24 cellular contexts compared by ENCODE assay signal in the genomic region with DNA sequence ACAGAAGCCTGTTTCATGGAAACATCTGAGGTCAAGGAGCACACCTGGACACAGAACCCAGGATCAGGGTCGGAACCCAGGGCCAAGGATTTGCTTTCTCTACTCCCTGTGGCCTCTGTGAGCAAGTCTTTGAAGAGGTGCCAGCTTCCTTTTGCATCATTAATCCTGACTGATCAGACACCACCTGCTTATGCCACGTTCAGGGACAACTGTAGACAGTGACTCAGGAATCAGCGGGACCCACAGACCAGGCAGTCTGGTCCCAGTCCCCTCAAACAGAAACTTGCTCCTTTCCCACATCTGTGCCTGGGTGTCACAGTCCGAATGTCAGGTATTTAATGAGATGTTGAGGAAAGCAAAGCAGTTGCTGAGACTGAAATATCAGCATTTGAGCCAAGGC.
DNase-seq lines count a peak whose midpoint lies in the region; TF ChIP-seq lines count a peak whose summit lies in the region.
"Had no signal": no experiment of that assay in that cellular context is flagged by ENCODE, and none has a peak within 500 bp of the region (broad histone marks: within the 10 kb centered on the region; RNA-seq: fewer than 3 reads in every experiment).

No MANE protein-coding gene starts in this region.

- H3K27me3 ChIP-seq in suprapubic skin: no peaks in the 10 kb centered on the region
- H3K27me3 ChIP-seq: heart left ventricle, uterus had no signal

- H3K4me1 ChIP-seq in suprapubic skin: no peaks in the 10 kb centered on the region
- H3K4me1 ChIP-seq: uterus had no signal

- DNase-seq in Daoy (ENCODE audit: low read depth): peak; percentile 48
- DNase-seq in NCI-H524 treated with DMSO at 0.1 percent for 48 hours (lab: John Stamatoyannopoulos, UW): peak; percentile 56
- peak; percentile 69 for DNase-seq in glomerular visceral epithelial cell (ENCODE audit: extremely low spot score)
- peak; percentile 67 for DNase-seq in skeletal muscle cell (ENCODE audit: low read depth)
- DNase-seq in SHP77 (lab: John Stamatoyannopoulos, UW): no peak
- DNase-seq in suprapubic skin (ENCODE audit: low spot score in 2 of 2): no peak
- no peak for DNase-seq in epidermal melanocyte (ENCODE audit: insufficient read length, low spot score)
- DNase-seq: activated CD4-positive, alpha-beta memory T cell treated with anti-CD3 and anti-CD28 coated beads for 36 hours; activated CD4-positive, CD25-positive, alpha-beta regulatory T cell; activated effector memory CD4-positive, alpha-beta T cell treated with anti-CD3 and anti-CD28 coated beads, Interleukin-2, amount 50 U/mL, for 16 hours; activated T-cell treated with anti-CD3 and anti-CD28 coated beads for 4 hours; CD4-positive, alpha-beta T cell; DMS153; effector memory CD4-positive, alpha-beta T cell; heart left ventricle; KBM-7; left ventricle myocardium superior; NCI-H345; nephron progenitor cell; RPMI8226; stimulated activated CD4-positive, alpha-beta T cell treated with anti-CD3 and anti-CD28 coated beads, Interleukin-1b, Interleukin-23, amount 100 ng/mL, for 48 hours; T1000; uterus had no signal

- H3K4me3 ChIP-seq in skeletal muscle cell (ENCODE audit: low read depth, low read length) (no peak overlapping the region), suprapubic skin (no peak overlapping the region)
- H3K4me3 ChIP-seq: heart left ventricle, skin epidermis, uterus had no signal

- no peak for TF ChIP-seq EP300 in suprapubic skin (IDR thresholded peaks at IDR 0.05)

- WGBS in suprapubic skin: 61% methylated on average over 4 of the region's 4 CpGs

- no peak for TF ChIP-seq POLR2A in suprapubic skin (IDR thresholded peaks at IDR 0.05)

- no peak for TF ChIP-seq CTCF in suprapubic skin (IDR thresholded peaks at IDR 0.05)

- H3K27ac ChIP-seq in suprapubic skin: no peak overlapping the region
- H3K27ac ChIP-seq: heart left ventricle, skin epidermis, uterus had no signal

- no peaks in the 10 kb centered on the region for H3K36me3 ChIP-seq in suprapubic skin
- H3K36me3 ChIP-seq: heart left ventricle, uterus had no signal

- H3K9me3 ChIP-seq in suprapubic skin: peaks cover 4% of the 10 kb centered on the region
- H3K9me3 ChIP-seq: heart left ventricle, uterus had no signal

Comparison
In these comparisons a context has a peak if more than half of its experiments do, and no peak if none do; other contexts are left out.
1. DNase-seq: peak in Daoy (single experiment), NCI-H524 treated with DMSO at 0.1 percent for 48 hours (single experiment), glomerular visceral epithelial cell (single experiment) and skeletal muscle cell (single experiment); none in SHP77 (0 of 2), suprapubic skin (0 of 2) and epidermal melanocyte (single experiment).